12 cellular contexts compared by ENCODE assay signal in the genomic region with DNA sequence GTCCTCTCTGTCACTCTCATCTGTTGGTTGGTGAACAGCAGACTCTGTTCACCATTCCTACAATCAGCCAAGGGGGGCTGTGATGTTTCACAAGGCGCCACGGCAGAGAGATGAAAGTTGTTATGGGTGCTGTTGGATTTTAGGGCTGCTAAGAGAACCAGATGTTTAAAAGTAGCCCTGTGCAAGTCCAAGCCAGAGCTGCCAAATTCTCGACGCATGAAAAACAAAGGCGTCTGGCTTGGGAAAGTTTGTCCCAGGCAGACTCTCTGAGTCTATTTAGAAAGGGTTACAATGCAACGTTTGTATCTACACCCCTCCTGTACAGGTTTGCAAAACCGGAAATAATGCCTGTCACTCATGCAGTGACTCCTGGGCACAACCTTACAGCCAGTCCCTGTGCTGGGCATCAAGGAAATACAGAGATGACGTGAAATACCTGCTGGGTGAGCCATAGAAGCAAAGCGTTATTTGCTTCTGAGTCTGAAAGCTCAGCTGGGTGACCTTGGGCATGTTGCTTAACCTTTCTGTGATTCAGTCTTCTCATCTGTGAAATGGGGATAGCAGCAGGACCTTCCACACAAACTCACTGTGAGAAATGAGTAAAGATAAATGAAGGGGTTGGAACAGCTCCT.
DNase-seq lines count a peak whose midpoint lies in the region; ATAC-seq and TF ChIP-seq lines count a peak whose summit lies in the region.
"Had no signal": no experiment of that assay in that cellular context is flagged by ENCODE, and none has a peak within 500 bp of the region (broad histone marks: within the 10 kb centered on the region; RNA-seq: fewer than 3 reads in every experiment).

No MANE protein-coding gene starts in this region.

- H3K27ac Mint-ChIP-seq in CD8-positive, alpha-beta T cell, result peak overlapping the region; percentile 91
- H3K27ac Mint-ChIP-seq: activated naive CD4-positive, alpha-beta T cell treated with anti-CD3 and anti-CD28 coated beads, Interleukin-2, amount 50 U/mL, for 24 hours had no signal

- H3K4me3 ChIP-seq in CD8-positive, alpha-beta T cell (ENCODE audit: low read depth, low read length), result no peak overlapping the region
- no peak overlapping the region for H3K4me3 ChIP-seq in fibroblast of villous mesenchyme (ENCODE audit: low read depth, low read length)
- no peak overlapping the region for H3K4me3 ChIP-seq in ovary
- H3K4me3 ChIP-seq in suprapubic skin, result no peak overlapping the region
- H3K4me3 ChIP-seq: skin epidermis had no signal

- no peak overlapping the region for H3K27ac ChIP-seq in CD8-positive, alpha-beta T cell (ENCODE audit: low read depth, low read length)
- H3K27ac ChIP-seq in VCaP, result peak overlapping the region; percentile 79
- peak overlapping the region in 1 of 2 donors; percentile 43 for H3K27ac ChIP-seq in ovary
- no peak overlapping the region for H3K27ac ChIP-seq in suprapubic skin

- intact Hi-C loops in CD8-positive, alpha-beta T cell (cut with DNase I, micrococcal nuclease), result loop anchor here (2.0 to 5.0 kb wide), 2 partner anchors 27 to 34 kb away; no protein-coding TSS in a partner anchor
- intact Hi-C loops in ovary (cut with DNase I), result no loop called here

- no peaks in the 10 kb centered on the region for H3K27me3 Mint-ChIP-seq in CD8-positive, alpha-beta T cell (ENCODE audit: low read depth)
- H3K27me3 Mint-ChIP-seq: activated naive CD4-positive, alpha-beta T cell treated with anti-CD3 and anti-CD28 coated beads, Interleukin-2, amount 50 U/mL, for 24 hours had no signal

- H3K9me3 ChIP-seq in CD8-positive, alpha-beta T cell (ENCODE audit: low read length), result no peaks in the 10 kb centered on the region
- no peaks in the 10 kb centered on the region for H3K9me3 ChIP-seq in ovary
- no peaks in the 10 kb centered on the region for H3K9me3 ChIP-seq in suprapubic skin

- DNase-seq in CD8-positive, alpha-beta T cell, result no peak
- DNase-seq in fibroblast of villous mesenchyme (ENCODE audit: low read depth) (peak; percentile 50), ovary (peak in 4 of 5 donors; percentile 43 to 59 (median 50)), suprapubic skin (ENCODE audit: low spot score in 2 of 2) (no peak)
- no peak for DNase-seq in activated CD8-positive, alpha-beta memory T cell treated with anti-CD3 and anti-CD28 coated beads, Interleukin-2, amount 50 U/mL, for 4 hours
- DNase-seq: activated CD4-positive, alpha-beta T cell treated with anti-CD3 and anti-CD28 coated beads, Interleukin-2, amount 50 U/mL, for 4 hours; hypothalamus had no signal

- POLR2A ChIA-PET in CD8-positive, alpha-beta T cell (lab: Charles Lee), result interaction anchor here (1.2 to 2.5 kb wide), 3 partner anchors 21 to 53 kb away, joined by 3 to 9 read pairs (median 4); no protein-coding TSS in a partner anchor

- TF ChIP-seq EP300 in ovary (IDR thresholded peaks at IDR 0.05) (no peak), suprapubic skin (IDR thresholded peaks at IDR 0.05) (no peak)

- H3K4me3 Mint-ChIP-seq in CD8-positive, alpha-beta T cell, result no peak overlapping the region

- CTCF ChIA-PET in CD8-positive, alpha-beta T cell (lab: Charles Lee), result interaction anchor here (1.1 kb wide), 1 partner anchor 29 kb away, joined by 3 read pairs; no protein-coding TSS in a partner anchor

- no peak for TF ChIP-seq CTCF in CD8-positive, alpha-beta T cell (IDR thresholded peaks at IDR 0.05)
- TF ChIP-seq CTCF in VCaP (conservative IDR thresholded peaks at IDR 0.05) (no peak), fibroblast of villous mesenchyme (IDR thresholded peaks at IDR 0.05; ENCODE audit: insufficient read depth, low read depth, low read length) (no peak), ovary (IDR thresholded peaks at IDR 0.05) (no peak), suprapubic skin (IDR thresholded peaks at IDR 0.05) (no peak)

- 14 to 26% (median 18%) methylated on average over 9 of the region's 9 CpGs for WGBS in ovary, 3 donors
- WGBS in suprapubic skin, result 42% methylated on average over 9 of the region's 9 CpGs

- H3K9me3 Mint-ChIP-seq in CD8-positive, alpha-beta T cell, result peaks cover 5% of the 10 kb centered on the region
- H3K9me3 Mint-ChIP-seq: activated naive CD4-positive, alpha-beta T cell treated with anti-CD3 and anti-CD28 coated beads, Interleukin-2, amount 50 U/mL, for 24 hours had no signal

- ATAC-seq in CD8-positive, alpha-beta T cell, result no peak
- no peak for ATAC-seq in HG03571 (IDR thresholded peaks at IDR 0.05; ENCODE audit: unreplicated experiment)
- ATAC-seq in HG02885 (IDR thresholded peaks at IDR 0.05; ENCODE audit: poor library complexity, unreplicated experiment), result no peak

- TF ChIP-seq POLR2A in ovary (IDR thresholded peaks at IDR 0.05), result no peak
- no peak for TF ChIP-seq POLR2A in suprapubic skin (IDR thresholded peaks at IDR 0.05)

- peaks cover 3% of the 10 kb centered on the region for H3K36me3 Mint-ChIP-seq in CD8-positive, alpha-beta T cell

- no peaks in the 10 kb centered on the region for H3K27me3 ChIP-seq in CD8-positive, alpha-beta T cell (ENCODE audit: insufficient read depth, low read length)
- H3K27me3 ChIP-seq in ovary (no peaks in the 10 kb centered on the region), suprapubic skin (no peaks in the 10 kb centered on the region)

- H3K36me3 ChIP-seq in CD8-positive, alpha-beta T cell (ENCODE audit: insufficient read depth, low read length), result no peaks in the 10 kb centered on the region
- H3K36me3 ChIP-seq in ovary, result no peaks in the 10 kb centered on the region
- H3K36me3 ChIP-seq in suprapubic skin, result no peaks in the 10 kb centered on the region

- H3K4me1 ChIP-seq in CD8-positive, alpha-beta T cell (ENCODE audit: insufficient read depth, low read length), result peaks cover 15% of the 10 kb centered on the region
- peaks cover 22% of the 10 kb centered on the region for H3K4me1 ChIP-seq in ovary (ENCODE audit: insufficient read depth)
- peaks cover 14% of the 10 kb centered on the region for H3K4me1 ChIP-seq in suprapubic skin

- peaks cover 55% of the 10 kb centered on the region for H3K4me1 Mint-ChIP-seq in CD8-positive, alpha-beta T cell (ENCODE audit: low read depth)

Comparison
In these comparisons a context has a peak if more than half of its experiments do, and no peak if none do; other contexts are left out.
1. DNase-seq: peak in fibroblast of villous mesenchyme (single experiment) and ovary (4 of 5); none in CD8-positive, alpha-beta T cell (0 of 7), activated CD8-positive, alpha-beta memory T cell treated with anti-CD3 and anti-CD28 coated beads, Interleukin-2, amount 50 U/mL, for 4 hours (single experiment) and suprapubic skin (0 of 2).
2. intact Hi-C loops: an anchor here in CD8-positive, alpha-beta T cell (2.0 to 5.0 kb wide); none called in ovary.